In the genomic region with DNA sequence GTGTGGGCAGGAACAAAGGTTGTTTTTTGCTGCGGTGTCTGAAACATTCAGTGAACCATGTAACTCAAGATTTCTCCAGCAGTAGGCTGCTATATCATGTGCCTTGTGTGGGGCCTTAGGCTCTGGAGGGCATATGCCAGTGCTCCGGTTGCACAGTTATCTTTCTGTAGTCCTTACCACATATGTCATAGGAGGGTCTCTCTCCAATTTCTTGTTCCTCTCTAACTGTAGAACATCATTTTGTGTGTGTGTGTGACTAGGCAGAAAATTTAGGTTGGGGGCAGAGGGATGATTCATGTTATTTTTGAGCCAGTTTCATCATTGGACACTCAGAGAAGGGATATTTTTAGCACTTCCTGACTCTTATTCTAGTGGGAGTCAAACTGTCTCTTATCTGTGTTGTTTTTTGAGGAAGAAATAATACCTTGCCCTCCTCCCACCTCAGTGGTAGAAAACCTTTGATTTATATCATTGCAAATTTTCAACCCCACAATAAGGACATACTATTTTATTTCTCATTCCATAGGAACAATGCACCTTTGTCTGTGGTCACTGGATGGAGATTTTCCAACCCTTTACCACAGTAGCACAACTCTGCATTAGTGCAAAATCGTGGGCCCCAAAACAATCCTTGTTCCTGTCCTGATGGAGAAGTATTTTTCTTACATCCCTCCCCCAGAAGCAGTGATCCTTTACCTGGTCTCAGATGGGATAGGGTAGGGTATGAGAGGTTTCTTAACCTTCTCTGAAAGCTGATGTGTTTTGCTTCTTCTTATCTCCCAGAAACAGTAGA, we compare ENCODE assay signal across 13 cellular contexts.
DNase-seq lines count a peak whose midpoint lies in the region; ATAC-seq and TF ChIP-seq lines count a peak whose summit lies in the region.
"Had no signal": no experiment of that assay in that cellular context is flagged by ENCODE, and none has a peak within 500 bp of the region (broad histone marks: within the 10 kb centered on the region; RNA-seq: fewer than 3 reads in every experiment).

No MANE protein-coding gene starts in this region.

- peak overlapping the region; percentile 44; the same call in 1 of the 2 replicates for H3K27ac ChIP-seq in IMR-90 (ENCODE audit: insufficient read depth, low read length)
- H3K27ac ChIP-seq: SJSA1 had no signal

- no peaks in the 10 kb centered on the region for H4K20me1 ChIP-seq in IMR-90 (ENCODE audit: insufficient read depth, low read length)

- no peak for TF ChIP-seq POLR2A in IMR-90 (IDR thresholded peaks at IDR 0.05; ENCODE audit: low read depth, low read length)

- dilution Hi-C loops in IMR-90 (cut with HindIII; ENCODE audit: low sequenced_read_pairs, unreplicated experiment): no loop called here

- no peak overlapping the region for H3K4me3 Mint-ChIP-seq in glutamatergic neuron (ENCODE audit: unreplicated experiment)
- H3K4me3 Mint-ChIP-seq: memory B cell had no signal

- peaks cover 5% of the 10 kb centered on the region for H3K4me1 ChIP-seq in IMR-90 (ENCODE audit: control insufficient read depth, insufficient read depth, low read length)
- H3K4me1 ChIP-seq: SJSA1 had no signal

- TF ChIP-seq RAD21 in IMR-90 (IDR thresholded peaks at IDR 0.05; ENCODE audit: low read length): no peak

- no peaks in the 10 kb centered on the region for H3K36me3 Mint-ChIP-seq in glutamatergic neuron (ENCODE audit: unreplicated experiment)
- H3K36me3 Mint-ChIP-seq: memory B cell had no signal

- DNase-seq in AG10803 (ENCODE audit: low read depth): peak; percentile 25
- DNase-seq in IMR-90: peak; percentile 53
- DNase-seq in SKM-1 (lab: John Stamatoyannopoulos, UW; ENCODE audit: unreplicated experiment): peak; percentile 76
- DNase-seq in iris pigment epithelial cell (ENCODE audit: low read depth): peak; percentile 18
- no peak for DNase-seq in glutamatergic neuron
- no peak for DNase-seq in NCI-H146 treated with DMSO at 0.1 percent for 48 hours (lab: John Stamatoyannopoulos, UW; ENCODE audit: unreplicated experiment)
- DNase-seq: heart right ventricle; posterior cingulate gyrus; stimulated activated naive CD4-positive, alpha-beta T cell had no signal

- CTCF ChIA-PET in IMR-90 (lab: Yijun Ruan, JAX): no interaction called here

- peaks cover 6% of the 10 kb centered on the region; the same call in 1 of the 2 replicates for H3K9me1 ChIP-seq in IMR-90 (ENCODE audit: insufficient read depth, low read length)

- no peak overlapping the region; the same call in 1 of the 2 replicates for H2AK5ac ChIP-seq in IMR-90 (ENCODE audit: low read depth, low read length)

- H3K79me1 ChIP-seq in IMR-90 (ENCODE audit: low read depth in 1 of 2, low read length in 2 of 2): no peaks in the 10 kb centered on the region

- peak overlapping the region; percentile 82; the same call in 1 of the 2 replicates for H3K23ac ChIP-seq in IMR-90 (ENCODE audit: low read depth, low read length)

- no peaks in the 10 kb centered on the region for H3K36me3 ChIP-seq in IMR-90 (ENCODE audit: control insufficient read depth, insufficient read depth, low read length)
- H3K36me3 ChIP-seq: heart right ventricle, SJSA1 had no signal

- H3K9ac ChIP-seq in IMR-90 (ENCODE audit: low read depth, low read length): no peak overlapping the region

- H3K27me3 ChIP-seq in IMR-90 (ENCODE audit: control insufficient read depth, insufficient read depth, low read length): peaks cover under 1% of the 10 kb centered on the region; the same call in 1 of the 2 replicates
- H3K27me3 ChIP-seq: SJSA1 had no signal

- H2BK120ac ChIP-seq in IMR-90 (ENCODE audit: low read depth, low read length): peak overlapping the region; percentile 88

- H3K9me3 ChIP-seq in IMR-90 (ENCODE audit: control insufficient read depth, insufficient read depth, low read length): no peaks in the 10 kb centered on the region
- H3K9me3 ChIP-seq: heart right ventricle, SJSA1 had no signal

- peak overlapping the region; percentile 81; the same call in 1 of the 2 replicates for H3K4me2 ChIP-seq in IMR-90 (ENCODE audit: low read depth, low read length)

- TF ChIP-seq CTCF in AG10803 (conservative IDR thresholded peaks at IDR 0.05; ENCODE audit: low read length) (no peak), IMR-90 (conservative IDR thresholded peaks at IDR 0.05; ENCODE audit: low read depth, low read length) (no peak), glutamatergic neuron (IDR thresholded peaks at IDR 0.05; ENCODE audit: partially characterized antibody, unreplicated experiment) (no peak)

- H2AK9ac ChIP-seq in IMR-90 (replicated peaks; ENCODE audit: low read depth, low read length, poor library complexity): no peak overlapping the region

- H3K4me1 Mint-ChIP-seq in glutamatergic neuron (ENCODE audit: low read depth, unreplicated experiment): no peaks in the 10 kb centered on the region
- H3K4me1 Mint-ChIP-seq: memory B cell had no signal

- no peaks in the 10 kb centered on the region for H3K27me3 Mint-ChIP-seq in glutamatergic neuron (ENCODE audit: unreplicated experiment)

- H3K27ac Mint-ChIP-seq in glutamatergic neuron (ENCODE audit: unreplicated experiment): no peak overlapping the region
- H3K27ac Mint-ChIP-seq: memory B cell had no signal

- 0 out of 2 replicates have a peak, but pooled peaks have one; percentile 32 for ATAC-seq in IMR-90 (ENCODE audit: low read depth)
- no peak for ATAC-seq in GM18517 (IDR thresholded peaks at IDR 0.05; ENCODE audit: unreplicated experiment)
- ATAC-seq in HG02759 (IDR thresholded peaks at IDR 0.05; ENCODE audit: unreplicated experiment): no peak
- ATAC-seq: heart right ventricle had no signal

- POLR2A ChIA-PET in IMR-90 (lab: Charles Lee; ENCODE audit: unreplicated experiment): no interaction called here

- H3K4ac ChIP-seq in IMR-90 (ENCODE audit: low read depth, low read length): peak overlapping the region; percentile 52; the same call in 1 of the 2 replicates

- H3K4me3 ChIP-seq in AG10803 (ENCODE audit: low read length) (no peak overlapping the region), IMR-90 (ENCODE audit: insufficient read depth, low read depth, low read length) (no peak overlapping the region)
- H3K4me3 ChIP-seq: heart right ventricle, SJSA1 had no signal

- peak overlapping the region in 1 of 2 experiments; percentile 66; a peak in 1 of 4 replicates for H4K8ac ChIP-seq in IMR-90 (ENCODE audit: low read depth in 2 of 2, low read length in 2 of 2)

- BruUV-seq in IMR-90 (replicated peaks; lab: Mats Ljungman, UMichigan): no TSS peak

- H4K5ac ChIP-seq in IMR-90 (ENCODE audit: low read depth, low read length): no peak overlapping the region

- peak overlapping the region; percentile 45; the same call in 1 of the 2 replicates for H4K91ac ChIP-seq in IMR-90 (ENCODE audit: insufficient read depth, low read depth, low read length)

- H2BK5ac ChIP-seq in IMR-90 (ENCODE audit: low read depth, low read length, poor library complexity, severe bottlenecking): peak overlapping the region; percentile 41

- no peaks in the 10 kb centered on the region for H3K9me3 Mint-ChIP-seq in glutamatergic neuron (ENCODE audit: unreplicated experiment)
- H3K9me3 Mint-ChIP-seq: memory B cell had no signal

- WGBS in IMR-90 (ENCODE audit: extremely low coverage in 2 of 2, insufficient read length in 1 of 2), 2 experiments: no CpG with 5 or more reads among the region's 3 CpGs

- intact Hi-C loops in IMR-90 (cut with micrococcal nuclease): no loop called here

- peak overlapping the region; percentile 70 for H2BK20ac ChIP-seq in IMR-90 (ENCODE audit: low read depth, low read length)

- in situ Hi-C loops in IMR-90 (cut with MboI; ENCODE audit: low sequenced_read_pairs): no loop called here

- H3K56ac ChIP-seq in IMR-90 (ENCODE audit: extremely low read depth, insufficient read depth, low read length): no peak overlapping the region

- peak overlapping the region; percentile 32; the same call in 2 of the 3 replicates for H2BK15ac ChIP-seq in IMR-90 (ENCODE audit: low read depth, low read length)

- peak overlapping the region; percentile 75; the same call in 1 of the 2 replicates for H3K18ac ChIP-seq in IMR-90 (ENCODE audit: low read depth, low read length)

- no peak overlapping the region for H2AFZ ChIP-seq in IMR-90 (replicated peaks; ENCODE audit: low read length, poor library complexity)

- peak overlapping the region; percentile 76 for H3K14ac ChIP-seq in IMR-90 (replicated peaks; ENCODE audit: low read depth, low read length)

TF ChIP-seq in IMR-90, 13 proteins besides CTCF, POLR2A, EP300 and RAD21 (continues in another document):
- TF ChIP-seq BHLHE40 (IDR thresholded peaks at IDR 0.05; ENCODE audit: low read depth, low read length) (no peak), FOS (IDR thresholded peaks at IDR 0.05; ENCODE audit: low read depth, low read length) (no peak), NFE2L2 (IDR thresholded peaks at IDR 0.05; ENCODE audit: low read depth, low read length) (peak; percentile 78), SMC3 (IDR thresholded peaks at IDR 0.05; ENCODE audit: low read depth, low read length) (no peak), CEBPB (IDR thresholded peaks at IDR 0.05; ENCODE audit: low read depth, low read length) (peak; percentile 11; the same call in 1 of the 2 replicates), MAZ (IDR thresholded peaks at IDR 0.05; ENCODE audit: borderline replicate concordance, low read depth, low read length) (no peak), MXI1 (IDR thresholded peaks at IDR 0.05; ENCODE audit: borderline replicate concordance, low read depth, low read length) (no peak), RCOR1 (IDR thresholded peaks at IDR 0.05; ENCODE audit: insufficient replicate concordance, low read length) (no peak), MAFK (IDR thresholded peaks at IDR 0.05; ENCODE audit: low read depth, low read length) (peak; percentile 20; the same call in 1 of the 2 replicates), CHD1 (IDR thresholded peaks at IDR 0.05; ENCODE audit: low read depth, low read length) (no peak)
- TF ChIP-seq, protein P1, sequence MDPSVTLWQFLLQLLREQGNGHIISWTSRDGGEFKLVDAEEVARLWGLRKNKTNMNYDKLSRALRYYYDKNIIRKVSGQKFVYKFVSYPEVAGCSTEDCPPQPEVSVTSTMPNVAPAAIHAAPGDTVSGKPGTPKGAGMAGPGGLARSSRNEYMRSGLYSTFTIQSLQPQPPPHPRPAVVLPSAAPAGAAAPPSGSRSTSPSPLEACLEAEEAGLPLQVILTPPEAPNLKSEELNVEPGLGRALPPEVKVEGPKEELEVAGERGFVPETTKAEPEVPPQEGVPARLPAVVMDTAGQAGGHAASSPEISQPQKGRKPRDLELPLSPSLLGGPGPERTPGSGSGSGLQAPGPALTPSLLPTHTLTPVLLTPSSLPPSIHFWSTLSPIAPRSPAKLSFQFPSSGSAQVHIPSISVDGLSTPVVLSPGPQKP (IDR thresholded peaks at IDR 0.05; ENCODE audit: borderline replicate concordance, low read depth, low read length): no peak
- TF ChIP-seq, protein P2, sequence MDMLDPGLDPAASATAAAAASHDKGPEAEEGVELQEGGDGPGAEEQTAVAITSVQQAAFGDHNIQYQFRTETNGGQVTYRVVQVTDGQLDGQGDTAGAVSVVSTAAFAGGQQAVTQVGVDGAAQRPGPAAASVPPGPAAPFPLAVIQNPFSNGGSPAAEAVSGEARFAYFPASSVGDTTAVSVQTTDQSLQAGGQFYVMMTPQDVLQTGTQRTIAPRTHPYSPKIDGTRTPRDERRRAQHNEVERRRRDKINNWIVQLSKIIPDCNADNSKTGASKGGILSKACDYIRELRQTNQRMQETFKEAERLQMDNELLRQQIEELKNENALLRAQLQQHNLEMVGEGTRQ (IDR thresholded peaks at IDR 0.05; ENCODE audit: low read depth, low read length): no peak

Comparison
In these comparisons a context has a peak if more than half of its experiments do, and no peak if none do; other contexts are left out.
1. DNase-seq: peak in AG10803 (single experiment), IMR-90 (single experiment), SKM-1 (single experiment) and iris pigment epithelial cell (single experiment); none in glutamatergic neuron (single experiment) and NCI-H146 treated with DMSO at 0.1 percent for 48 hours (single experiment).